In the genomic region with DNA sequence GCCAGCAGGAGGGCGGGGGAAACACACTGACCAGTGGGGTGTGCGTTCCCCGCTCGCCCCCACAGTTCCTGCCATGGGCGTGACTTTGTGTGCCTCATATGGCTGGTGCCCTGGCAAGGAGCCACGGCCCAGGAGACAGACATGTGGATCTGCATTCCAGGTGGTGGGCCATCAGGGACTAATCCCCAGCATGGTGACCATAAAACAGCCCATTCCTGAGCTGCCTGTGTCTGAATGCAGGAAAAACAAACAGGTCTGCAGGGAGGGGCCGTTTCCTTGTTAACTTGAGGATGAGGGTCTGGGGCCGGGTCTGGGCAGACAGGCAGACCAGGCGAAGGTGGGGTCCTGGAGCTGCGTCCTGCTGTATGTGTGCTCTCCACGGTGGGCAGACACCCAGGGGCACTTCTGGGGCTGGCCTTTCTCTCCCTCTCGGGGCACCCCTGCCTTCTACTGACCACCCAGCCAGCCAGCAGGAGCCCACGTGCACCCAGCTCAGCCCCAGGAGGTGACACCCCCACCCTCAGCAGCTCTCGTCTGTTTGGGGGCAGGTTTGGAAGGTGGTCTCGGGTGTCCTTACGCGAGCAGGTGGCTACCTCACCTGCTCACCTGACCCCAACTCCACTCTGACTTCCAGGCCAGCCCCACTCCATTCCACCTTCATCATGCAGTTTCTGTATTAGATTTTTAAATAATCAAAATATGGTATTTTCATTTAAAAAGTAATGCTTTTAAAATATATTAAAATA, we compare ENCODE assay signal across 1 cellular context.
TF ChIP-seq lines count a peak whose summit lies in the region.

No MANE protein-coding gene starts in this region.

TF ChIP-seq in WTC11, 78 proteins besides CTCF, POLR2A, EP300 and RAD21 (continued from another document):
- TF ChIP-seq CREM (CRISPR knock-in tag; IDR thresholded peaks at IDR 0.05) (no peak), ZNF396 (CRISPR knock-in tag; IDR thresholded peaks at IDR 0.05; ENCODE audit: borderline replicate concordance) (no peak), ZNF423 (CRISPR knock-in tag; IDR thresholded peaks at IDR 0.05) (no peak), ZNF232 (CRISPR knock-in tag; IDR thresholded peaks at IDR 0.05) (no peak)
- TF ChIP-seq, protein P1, sequence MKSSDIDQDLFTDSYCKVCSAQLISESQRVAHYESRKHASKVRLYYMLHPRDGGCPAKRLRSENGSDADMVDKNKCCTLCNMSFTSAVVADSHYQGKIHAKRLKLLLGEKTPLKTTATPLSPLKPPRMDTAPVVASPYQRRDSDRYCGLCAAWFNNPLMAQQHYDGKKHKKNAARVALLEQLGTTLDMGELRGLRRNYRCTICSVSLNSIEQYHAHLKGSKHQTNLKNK (CRISPR knock-in tag; IDR thresholded peaks at IDR 0.05), result no peak
- TF ChIP-seq, protein P2, sequence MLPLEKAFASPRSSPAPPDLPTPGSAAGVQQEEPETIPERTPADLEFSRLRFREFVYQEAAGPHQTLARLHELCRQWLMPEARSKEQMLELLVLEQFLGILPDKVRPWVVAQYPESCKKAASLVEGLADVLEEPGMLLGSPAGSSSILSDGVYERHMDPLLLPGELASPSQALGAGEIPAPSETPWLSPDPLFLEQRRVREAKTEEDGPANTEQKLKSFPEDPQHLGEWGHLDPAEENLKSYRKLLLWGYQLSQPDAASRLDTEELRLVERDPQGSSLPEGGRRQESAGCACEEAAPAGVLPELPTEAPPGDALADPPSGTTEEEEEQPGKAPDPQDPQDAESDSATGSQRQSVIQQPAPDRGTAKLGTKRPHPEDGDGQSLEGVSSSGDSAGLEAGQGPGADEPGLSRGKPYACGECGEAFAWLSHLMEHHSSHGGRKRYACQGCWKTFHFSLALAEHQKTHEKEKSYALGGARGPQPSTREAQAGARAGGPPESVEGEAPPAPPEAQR (CRISPR knock-in tag; IDR thresholded peaks at IDR 0.05), result no peak
